Comparison of ENCODE assay signal across 12 cellular contexts in genomic region chr12:124130717-124131670, GRCh38.
DNase-seq lines count a peak whose midpoint lies in the region; ATAC-seq and TF ChIP-seq lines count a peak whose summit lies in the region.
"Had no signal": no experiment of that assay in that cellular context is flagged by ENCODE, and none has a peak within 500 bp of the region (broad histone marks: within the 10 kb centered on the region; RNA-seq: fewer than 3 reads in every experiment).

No MANE protein-coding gene starts in this region.

- H3K27me3 Mint-ChIP-seq in effector memory CD8-positive, alpha-beta T cell: peaks cover 30 to 42% of the 10 kb centered on the region in 2 donors

- H3K9me3 Mint-ChIP-seq in effector memory CD8-positive, alpha-beta T cell: no peaks in the 10 kb centered on the region
- H3K9me3 Mint-ChIP-seq: central memory CD8-positive, alpha-beta T cell had no signal

- DNase-seq in COR-L47 (lab: John Stamatoyannopoulos, UW) (peak; percentile 44), hippocampal formation (lab: John Stamatoyannopoulos, UW) (no peak), NCI-H446 (lab: John Stamatoyannopoulos, UW) (no peak), SKM-1 treated with dmso at 0.1 percent for 144 hours (lab: John Stamatoyannopoulos, UW; ENCODE audit: unreplicated experiment) (no peak)
- DNase-seq in effector memory CD8-positive, alpha-beta T cell: no peak
- DNase-seq: activated CD4-positive, alpha-beta T cell treated with anti-CD3 and anti-CD28 coated beads for 48 hours; NCI-H446 treated with DMSO at 0.1 percent for 48 hours had no signal

- H3K4me3 Mint-ChIP-seq in effector memory CD8-positive, alpha-beta T cell: no peak overlapping the region
- H3K4me3 Mint-ChIP-seq: B cell; central memory CD8-positive, alpha-beta T cell had no signal

- H3K27ac ChIP-seq in VCaP: peak overlapping the region; percentile 67

- H3K36me3 Mint-ChIP-seq in effector memory CD8-positive, alpha-beta T cell (ENCODE audit: insufficient read depth): no peaks in the 10 kb centered on the region

- no peak overlapping the region for H3K27ac Mint-ChIP-seq in effector memory CD8-positive, alpha-beta T cell
- H3K27ac Mint-ChIP-seq: B cell had no signal

- H3K4me1 Mint-ChIP-seq in effector memory CD8-positive, alpha-beta T cell (ENCODE audit: low read depth in 2 of 2): no peaks in the 10 kb centered on the region
- H3K4me1 Mint-ChIP-seq: B cell; central memory CD8-positive, alpha-beta T cell had no signal

- ATAC-seq in GM19438 (IDR thresholded peaks at IDR 0.05; ENCODE audit: low read depth, unreplicated experiment) (peak; percentile 72), HG03354 (IDR thresholded peaks at IDR 0.05; ENCODE audit: poor library complexity, severe bottlenecking, unreplicated experiment) (peak; percentile 84)
- ATAC-seq in effector memory CD8-positive, alpha-beta T cell (replicated peaks): no peak

- TF ChIP-seq CTCF in VCaP (conservative IDR thresholded peaks at IDR 0.05): no peak
